ENCODE assay signal across 12 cellular contexts in the genomic region with DNA sequence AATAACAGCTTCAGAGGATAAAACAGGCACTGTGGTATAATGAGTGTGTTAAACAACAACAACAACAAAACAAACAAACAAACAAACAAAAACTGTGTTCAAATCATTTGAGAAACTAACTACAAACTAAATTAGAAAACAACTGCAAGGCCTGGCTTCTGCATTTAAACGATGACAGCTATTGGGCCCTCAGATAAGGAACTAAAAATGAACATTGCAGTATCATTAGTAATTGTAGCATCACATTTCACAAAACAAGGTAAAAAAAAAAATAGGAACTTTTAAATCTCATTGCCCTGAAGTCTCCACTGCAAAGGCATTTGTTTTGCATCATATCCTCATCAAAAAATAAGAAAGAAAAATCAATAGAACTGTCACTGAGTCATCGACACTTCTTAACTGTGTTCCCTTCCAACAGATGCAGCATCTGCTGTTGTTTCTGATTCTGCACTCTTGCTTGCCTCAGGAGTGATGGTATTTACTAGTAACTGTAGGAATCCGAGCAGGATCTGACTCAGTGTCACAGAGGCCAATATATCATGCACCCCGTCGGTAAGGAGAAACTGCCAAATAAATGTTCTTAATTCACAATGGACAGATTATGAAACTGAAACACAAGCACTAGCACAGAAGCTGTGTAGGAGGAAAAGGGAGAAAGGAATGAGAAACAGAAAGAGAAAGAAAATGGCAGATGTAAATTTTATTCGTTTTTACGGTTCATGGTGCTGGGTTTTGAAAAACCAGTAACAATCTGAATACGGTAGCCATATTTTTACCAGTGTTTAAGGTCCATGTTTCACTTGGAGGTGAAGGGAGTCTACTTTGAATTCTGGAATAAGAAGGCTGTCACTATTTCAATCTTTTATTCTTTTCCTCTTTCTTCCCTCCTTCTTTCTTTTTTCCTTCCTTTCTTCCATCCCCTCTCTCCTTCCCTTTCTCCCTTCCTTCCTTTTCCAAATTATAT.
DNase-seq lines count a peak whose midpoint lies in the region; ATAC-seq and TF ChIP-seq lines count a peak whose summit lies in the region.
"Had no signal": no experiment of that assay in that cellular context is flagged by ENCODE, and none has a peak within 500 bp of the region (broad histone marks: within the 10 kb centered on the region; RNA-seq: fewer than 3 reads in every experiment).

No MANE protein-coding gene starts in this region.

- TF ChIP-seq CTCF in chondrocyte (IDR thresholded peaks at IDR 0.05) (no peak), kidney epithelial cell (IDR thresholded peaks at IDR 0.05; ENCODE audit: insufficient read depth, low read length, poor library complexity, severe bottlenecking) (no peak)

- H3K27ac ChIP-seq in Karpas-422 (ENCODE audit: low read length), result no peak overlapping the region
- H3K27ac ChIP-seq: epithelial cell of prostate had no signal

- no peaks in the 10 kb centered on the region for H3K27me3 ChIP-seq in Karpas-422 (ENCODE audit: low read length)
- no peaks in the 10 kb centered on the region for H3K27me3 ChIP-seq in kidney epithelial cell (ENCODE audit: control insufficient read depth, insufficient read depth, low read length)
- no peaks in the 10 kb centered on the region for H3K27me3 ChIP-seq in H7 (ENCODE audit: control insufficient read depth, insufficient read depth, low read length)

- H3K9me3 Mint-ChIP-seq in chondrocyte (ENCODE audit: low read depth), result no peaks in the 10 kb centered on the region

- no peak for DNase-seq in Karpas-422
- no peak for DNase-seq in chondrocyte (ENCODE audit: low spot score)
- DNase-seq in kidney epithelial cell (ENCODE audit: low read depth), result peak; percentile 57
- peak; percentile 64 for DNase-seq in superior temporal gyrus (ENCODE audit: extremely low spot score)
- DNase-seq in H7, result no peak
- DNase-seq in activated naive CD4-positive, alpha-beta T cell (lab: John Stamatoyannopoulos, UW), result no peak
- DNase-seq in ecto neural progenitor cell (ENCODE audit: low spot score), result no peak
- DNase-seq: small intestine had no signal

- H3K9ac ChIP-seq in Karpas-422 (ENCODE audit: low read length), result no peak overlapping the region

- H3K36me3 ChIP-seq in Karpas-422 (ENCODE audit: insufficient read depth, low read length) (no peaks in the 10 kb centered on the region), kidney epithelial cell (ENCODE audit: control insufficient read depth, insufficient read depth, low read length) (no peaks in the 10 kb centered on the region), H7 (replicated peaks; ENCODE audit: control insufficient read depth, insufficient read depth, low read length) (no peaks in the 10 kb centered on the region)

- H3K4me3 ChIP-seq in Karpas-422 (ENCODE audit: low read length) (no peak overlapping the region), kidney epithelial cell (ENCODE audit: low read depth, low read length) (peak overlapping the region; percentile 7), H7 (ENCODE audit: insufficient read depth, low read depth, low read length) (no peak overlapping the region)
- H3K4me3 ChIP-seq: HAP-1 had no signal

- no peaks in the 10 kb centered on the region for H3K27me3 Mint-ChIP-seq in chondrocyte (ENCODE audit: low read depth)
- H3K27me3 Mint-ChIP-seq: activated T-helper 17 cell treated with anti-CD3 and anti-CD28 coated beads, Interleukin-2, amount 50 U/mL, for 72 hours had no signal

- H3K36me3 Mint-ChIP-seq in chondrocyte (ENCODE audit: low read depth), result no peaks in the 10 kb centered on the region

- H3K79me2 ChIP-seq in Karpas-422 (ENCODE audit: low read length), result no peaks in the 10 kb centered on the region

- peak overlapping the region; percentile 99 for H3K27ac Mint-ChIP-seq in chondrocyte (ENCODE audit: unreplicated experiment)
- H3K27ac Mint-ChIP-seq: activated T-helper 17 cell treated with anti-CD3 and anti-CD28 coated beads, Interleukin-2, amount 50 U/mL, for 72 hours had no signal

- H3K4me2 ChIP-seq in Karpas-422 (ENCODE audit: low read depth, low read length, poor library complexity, severe bottlenecking), result no peak overlapping the region

- peaks cover 22% of the 10 kb centered on the region for H3K9me3 ChIP-seq in Karpas-422 (ENCODE audit: low read length)
- H3K9me3 ChIP-seq: HAP-1 had no signal

- H3K4me1 Mint-ChIP-seq in chondrocyte (ENCODE audit: low read depth), result peaks cover 86% of the 10 kb centered on the region
- H3K4me1 Mint-ChIP-seq: activated T-helper 17 cell treated with anti-CD3 and anti-CD28 coated beads, Interleukin-2, amount 50 U/mL, for 72 hours had no signal

- ATAC-seq in GM18870 (IDR thresholded peaks at IDR 0.05; ENCODE audit: unreplicated experiment), result no peak
- ATAC-seq: activated T-helper 17 cell treated with anti-CD3 and anti-CD28 coated beads, Interleukin-2, amount 50 U/mL, for 72 hours had no signal

- no peaks in the 10 kb centered on the region for H3K9me2 ChIP-seq in Karpas-422 (replicated peaks; ENCODE audit: insufficient read depth, low read length)

- H4K20me1 ChIP-seq in Karpas-422 (ENCODE audit: insufficient read depth, low read depth, low read length), result no peaks in the 10 kb centered on the region

- no peaks in the 10 kb centered on the region for H3K4me1 ChIP-seq in Karpas-422 (ENCODE audit: low read length)

- H2AFZ ChIP-seq in Karpas-422 (ENCODE audit: low read length), result 0 out of 2 replicates have a peak overlapping the region, but pooled peaks have one; percentile 43

- peak overlapping the region; percentile 72 for H3K4me3 Mint-ChIP-seq in chondrocyte (ENCODE audit: unreplicated experiment)
- H3K4me3 Mint-ChIP-seq: activated T-helper 17 cell treated with anti-CD3 and anti-CD28 coated beads, Interleukin-2, amount 50 U/mL, for 72 hours had no signal

Comparison
In these comparisons a context has a peak if more than half of its experiments do, and no peak if none do; other contexts are left out.
1. DNase-seq: peak in kidney epithelial cell (single experiment) and superior temporal gyrus (single experiment); none in Karpas-422 (single experiment), chondrocyte (single experiment), H7 (single experiment), activated naive CD4-positive, alpha-beta T cell (0 of 4) and ecto neural progenitor cell (single experiment).